In the genomic region with DNA sequence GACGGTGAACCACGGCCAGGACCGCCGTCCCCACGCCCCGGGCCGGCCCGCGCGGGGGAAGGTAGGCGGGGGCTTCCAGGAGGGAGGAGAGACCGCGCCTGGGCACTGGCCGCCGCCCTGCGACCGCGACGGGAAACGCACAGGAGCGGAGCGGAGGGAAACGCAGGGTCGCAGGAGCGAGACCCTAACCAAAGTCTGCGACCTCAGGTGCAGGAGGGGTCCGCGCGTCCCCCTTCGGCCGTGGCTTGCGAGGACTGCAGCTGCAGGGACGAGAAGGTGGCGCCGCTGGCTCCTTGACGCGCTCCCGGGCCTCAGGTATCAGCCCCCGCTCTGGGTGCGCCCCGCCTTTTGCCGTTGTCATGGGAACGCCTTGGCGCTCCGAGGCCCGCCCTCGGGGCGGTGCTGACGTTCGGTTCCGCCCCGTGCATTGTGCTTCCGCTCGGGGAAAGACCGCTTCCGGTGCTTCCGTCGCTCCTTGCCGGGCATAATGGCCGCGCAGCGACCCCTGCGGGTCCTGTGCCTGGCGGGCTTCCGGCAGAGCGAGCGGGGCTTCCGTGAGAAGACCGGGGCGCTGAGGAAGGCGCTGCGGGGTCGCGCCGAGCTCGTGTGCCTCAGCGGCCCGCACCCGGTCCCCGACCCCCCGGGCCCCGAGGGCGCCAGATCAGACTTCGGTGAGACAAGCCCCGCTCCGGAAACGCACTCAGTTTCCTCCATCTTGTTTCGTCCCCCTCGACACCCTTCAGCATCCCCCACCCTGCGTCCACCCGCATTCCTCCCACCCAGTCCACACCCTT, we compare ENCODE assay signal across 2 cellular contexts.
TF ChIP-seq lines count a peak whose summit lies in the region.

A gene (plus strand): TSS at position 462 of the 794 bp plus-strand sequence. CDS start 26 bp downstream, at position 488.

TF ChIP-seq in HEK293, 187 proteins besides CTCF, POLR2A, EP300 and RAD21 (continued from another document and continues in another):
- TF ChIP-seq ZNF785 (tag by site-specific recombination; IDR thresholded peaks at IDR 0.05) (no peak), SP7 (tag by site-specific recombination; IDR thresholded peaks at IDR 0.05) (peak; percentile 74), ZFHX2 (tag by site-specific recombination; conservative IDR thresholded peaks at IDR 0.05) (peak; percentile 74), ZNF16 (tag by site-specific recombination; IDR thresholded peaks at IDR 0.05; ENCODE audit: low read depth) (no peak), ZNF501 (tag by site-specific recombination; IDR thresholded peaks at IDR 0.05) (peak; percentile 84), ZFP41 (tag by site-specific recombination; IDR thresholded peaks at IDR 0.05; ENCODE audit: borderline replicate concordance) (no peak), ZNF768 (tag by site-specific recombination; IDR thresholded peaks at IDR 0.05) (no peak; the same call in 1 of the 2 replicates), OSR2 (tag by site-specific recombination; IDR thresholded peaks at IDR 0.05) (0 out of 2 replicates have a peak, but pooled peaks have one; percentile 20), ZNF391 (tag by site-specific recombination; IDR thresholded peaks at IDR 0.05; ENCODE audit: borderline replicate concordance, low read depth) (peak; percentile 42; the same call in 1 of the 2 replicates), ZNF549 (tag by site-specific recombination; IDR thresholded peaks at IDR 0.05) (no peak), ZEB2 (tag by site-specific recombination; IDR thresholded peaks at IDR 0.05) (peak; percentile 88), ZBTB7A (tag by site-specific recombination; IDR thresholded peaks at IDR 0.05; ENCODE audit: low read depth) (peak; percentile 95), ZNF24 (tag by site-specific recombination; IDR thresholded peaks at IDR 0.05) (no peak; the same call in 1 of the 2 replicates), EGR2 (tag by site-specific recombination; IDR thresholded peaks at IDR 0.05; ENCODE audit: low read depth) (peak; percentile 68), ZBTB20 (tag by site-specific recombination; IDR thresholded peaks at IDR 0.05) (peak; percentile 89), ZNF335 (tag by site-specific recombination; conservative IDR thresholded peaks at IDR 0.05) (peak; percentile 76), KLF7 (tag by site-specific recombination; IDR thresholded peaks at IDR 0.05; ENCODE audit: borderline replicate concordance) (peak; percentile 57; the same call in 1 of the 2 replicates), ZXDB (tag by site-specific recombination; IDR thresholded peaks at IDR 0.05) (peak; percentile 84)
- TF ChIP-seq, protein P1, sequence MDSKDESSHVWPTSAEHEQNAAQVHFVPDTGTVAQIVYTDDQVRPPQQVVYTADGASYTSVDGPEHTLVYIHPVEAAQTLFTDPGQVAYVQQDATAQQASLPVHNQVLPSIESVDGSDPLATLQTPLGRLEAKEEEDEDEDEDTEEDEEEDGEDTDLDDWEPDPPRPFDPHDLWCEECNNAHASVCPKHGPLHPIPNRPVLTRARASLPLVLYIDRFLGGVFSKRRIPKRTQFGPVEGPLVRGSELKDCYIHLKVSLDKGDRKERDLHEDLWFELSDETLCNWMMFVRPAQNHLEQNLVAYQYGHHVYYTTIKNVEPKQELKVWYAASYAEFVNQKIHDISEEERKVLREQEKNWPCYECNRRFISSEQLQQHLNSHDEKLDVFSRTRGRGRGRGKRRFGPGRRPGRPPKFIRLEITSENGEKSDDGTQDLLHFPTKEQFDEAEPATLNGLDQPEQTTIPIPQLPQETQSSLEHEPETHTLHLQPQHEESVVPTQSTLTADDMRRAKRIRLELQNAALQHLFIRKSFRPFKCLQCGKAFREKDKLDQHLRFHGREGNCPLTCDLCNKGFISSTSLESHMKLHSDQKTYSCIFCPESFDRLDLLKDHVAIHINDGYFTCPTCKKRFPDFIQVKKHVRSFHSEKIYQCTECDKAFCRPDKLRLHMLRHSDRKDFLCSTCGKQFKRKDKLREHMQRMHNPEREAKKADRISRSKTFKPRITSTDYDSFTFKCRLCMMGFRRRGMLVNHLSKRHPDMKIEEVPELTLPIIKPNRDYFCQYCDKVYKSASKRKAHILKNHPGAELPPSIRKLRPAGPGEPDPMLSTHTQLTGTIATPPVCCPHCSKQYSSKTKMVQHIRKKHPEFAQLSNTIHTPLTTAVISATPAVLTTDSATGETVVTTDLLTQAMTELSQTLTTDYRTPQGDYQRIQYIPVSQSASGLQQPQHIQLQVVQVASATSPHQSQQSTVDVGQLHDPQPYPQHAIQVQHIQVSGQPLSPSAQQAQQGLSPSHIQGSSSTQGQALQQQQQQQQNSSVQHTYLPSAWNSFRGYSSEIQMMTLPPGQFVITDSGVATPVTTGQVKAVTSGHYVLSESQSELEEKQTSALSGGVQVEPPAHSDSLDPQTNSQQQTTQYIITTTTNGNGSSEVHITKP (tag by site-specific recombination; IDR thresholded peaks at IDR 0.05), result peak; percentile 11; the same call in 1 of the 2 replicates
- TF ChIP-seq, protein P2, sequence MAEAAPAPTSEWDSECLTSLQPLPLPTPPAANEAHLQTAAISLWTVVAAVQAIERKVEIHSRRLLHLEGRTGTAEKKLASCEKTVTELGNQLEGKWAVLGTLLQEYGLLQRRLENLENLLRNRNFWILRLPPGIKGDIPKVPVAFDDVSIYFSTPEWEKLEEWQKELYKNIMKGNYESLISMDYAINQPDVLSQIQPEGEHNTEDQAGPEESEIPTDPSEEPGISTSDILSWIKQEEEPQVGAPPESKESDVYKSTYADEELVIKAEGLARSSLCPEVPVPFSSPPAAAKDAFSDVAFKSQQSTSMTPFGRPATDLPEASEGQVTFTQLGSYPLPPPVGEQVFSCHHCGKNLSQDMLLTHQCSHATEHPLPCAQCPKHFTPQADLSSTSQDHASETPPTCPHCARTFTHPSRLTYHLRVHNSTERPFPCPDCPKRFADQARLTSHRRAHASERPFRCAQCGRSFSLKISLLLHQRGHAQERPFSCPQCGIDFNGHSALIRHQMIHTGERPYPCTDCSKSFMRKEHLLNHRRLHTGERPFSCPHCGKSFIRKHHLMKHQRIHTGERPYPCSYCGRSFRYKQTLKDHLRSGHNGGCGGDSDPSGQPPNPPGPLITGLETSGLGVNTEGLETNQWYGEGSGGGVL (tag by site-specific recombination; IDR thresholded peaks at IDR 0.05), result peak; percentile 60; the same call in 1 of the 2 replicates
- TF ChIP-seq, protein P3, sequence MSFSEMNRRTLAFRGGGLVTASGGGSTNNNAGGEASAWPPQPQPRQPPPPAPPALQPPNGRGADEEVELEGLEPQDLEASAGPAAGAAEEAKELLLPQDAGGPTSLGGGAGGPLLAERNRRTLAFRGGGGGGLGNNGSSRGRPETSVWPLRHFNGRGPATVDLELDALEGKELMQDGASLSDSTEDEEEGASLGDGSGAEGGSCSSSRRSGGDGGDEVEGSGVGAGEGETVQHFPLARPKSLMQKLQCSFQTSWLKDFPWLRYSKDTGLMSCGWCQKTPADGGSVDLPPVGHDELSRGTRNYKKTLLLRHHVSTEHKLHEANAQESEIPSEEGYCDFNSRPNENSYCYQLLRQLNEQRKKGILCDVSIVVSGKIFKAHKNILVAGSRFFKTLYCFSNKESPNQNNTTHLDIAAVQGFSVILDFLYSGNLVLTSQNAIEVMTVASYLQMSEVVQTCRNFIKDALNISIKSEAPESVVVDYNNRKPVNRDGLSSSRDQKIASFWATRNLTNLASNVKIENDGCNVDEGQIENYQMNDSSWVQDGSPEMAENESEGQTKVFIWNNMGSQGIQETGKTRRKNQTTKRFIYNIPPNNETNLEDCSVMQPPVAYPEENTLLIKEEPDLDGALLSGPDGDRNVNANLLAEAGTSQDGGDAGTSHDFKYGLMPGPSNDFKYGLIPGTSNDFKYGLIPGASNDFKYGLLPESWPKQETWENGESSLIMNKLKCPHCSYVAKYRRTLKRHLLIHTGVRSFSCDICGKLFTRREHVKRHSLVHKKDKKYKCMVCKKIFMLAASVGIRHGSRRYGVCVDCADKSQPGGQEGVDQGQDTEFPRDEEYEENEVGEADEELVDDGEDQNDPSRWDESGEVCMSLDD (tag by site-specific recombination; IDR thresholded peaks at IDR 0.05), result peak; percentile 59

TF ChIP-seq in SK-N-SH, 30 proteins besides CTCF, POLR2A, EP300 and RAD21 (continued from another document and continues in another):
- TF ChIP-seq, protein P4, sequence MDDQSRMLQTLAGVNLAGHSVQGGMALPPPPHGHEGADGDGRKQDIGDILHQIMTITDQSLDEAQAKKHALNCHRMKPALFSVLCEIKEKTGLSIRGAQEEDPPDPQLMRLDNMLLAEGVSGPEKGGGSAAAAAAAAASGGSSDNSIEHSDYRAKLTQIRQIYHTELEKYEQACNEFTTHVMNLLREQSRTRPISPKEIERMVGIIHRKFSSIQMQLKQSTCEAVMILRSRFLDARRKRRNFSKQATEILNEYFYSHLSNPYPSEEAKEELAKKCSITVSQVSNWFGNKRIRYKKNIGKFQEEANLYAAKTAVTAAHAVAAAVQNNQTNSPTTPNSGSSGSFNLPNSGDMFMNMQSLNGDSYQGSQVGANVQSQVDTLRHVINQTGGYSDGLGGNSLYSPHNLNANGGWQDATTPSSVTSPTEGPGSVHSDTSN (IDR thresholded peaks at IDR 0.05), result peak; percentile 29; the same call in 1 of the 2 replicates
- TF ChIP-seq RFX5 (IDR thresholded peaks at IDR 0.05; ENCODE audit: low read length) (no peak), RCOR1 (IDR thresholded peaks at IDR 0.05; ENCODE audit: low read length) (no peak), FOXM1 (IDR thresholded peaks at IDR 0.05; ENCODE audit: low read depth) (no peak), JUND (IDR thresholded peaks at IDR 0.05) (no peak), NFIC (IDR thresholded peaks at IDR 0.05; ENCODE audit: borderline replicate concordance) (no peak), TCF12 (IDR thresholded peaks at IDR 0.05) (no peak), YY1 (IDR thresholded peaks at IDR 0.05; ENCODE audit: low read depth) (peak; percentile 95), SMC3 (IDR thresholded peaks at IDR 0.05; ENCODE audit: low read depth, low read length) (peak; percentile 29; the same call in 1 of the 2 replicates), TEAD4 (IDR thresholded peaks at IDR 0.05; ENCODE audit: borderline replicate concordance, insufficient read depth) (no peak), CHD2 (IDR thresholded peaks at IDR 0.05; ENCODE audit: low read length, partially characterized antibody) (peak; percentile 73), ELF1 (IDR thresholded peaks at IDR 0.05) (peak; percentile 81), POLR2AphosphoS5 (IDR thresholded peaks at IDR 0.05; ENCODE audit: low read depth, low read length) (peak; percentile 86), GATA2 (CRISPR knock-in tag; IDR thresholded peaks at IDR 0.05) (no peak), FOSL2 (IDR thresholded peaks at IDR 0.05; ENCODE audit: borderline replicate concordance, low read depth) (no peak), MEF2A (IDR thresholded peaks at IDR 0.05; ENCODE audit: borderline replicate concordance, low read depth) (no peak), MXI1 (IDR thresholded peaks at IDR 0.05; ENCODE audit: low read depth, low read length) (no peak; the same call in none of the 2 replicates)
- TF ChIP-seq, protein P5, sequence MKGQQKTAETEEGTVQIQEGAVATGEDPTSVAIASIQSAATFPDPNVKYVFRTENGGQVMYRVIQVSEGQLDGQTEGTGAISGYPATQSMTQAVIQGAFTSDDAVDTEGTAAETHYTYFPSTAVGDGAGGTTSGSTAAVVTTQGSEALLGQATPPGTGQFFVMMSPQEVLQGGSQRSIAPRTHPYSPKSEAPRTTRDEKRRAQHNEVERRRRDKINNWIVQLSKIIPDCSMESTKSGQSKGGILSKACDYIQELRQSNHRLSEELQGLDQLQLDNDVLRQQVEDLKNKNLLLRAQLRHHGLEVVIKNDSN (IDR thresholded peaks at IDR 0.05; ENCODE audit: borderline replicate concordance, low read depth), result no peak
- TF ChIP-seq, protein P6, sequence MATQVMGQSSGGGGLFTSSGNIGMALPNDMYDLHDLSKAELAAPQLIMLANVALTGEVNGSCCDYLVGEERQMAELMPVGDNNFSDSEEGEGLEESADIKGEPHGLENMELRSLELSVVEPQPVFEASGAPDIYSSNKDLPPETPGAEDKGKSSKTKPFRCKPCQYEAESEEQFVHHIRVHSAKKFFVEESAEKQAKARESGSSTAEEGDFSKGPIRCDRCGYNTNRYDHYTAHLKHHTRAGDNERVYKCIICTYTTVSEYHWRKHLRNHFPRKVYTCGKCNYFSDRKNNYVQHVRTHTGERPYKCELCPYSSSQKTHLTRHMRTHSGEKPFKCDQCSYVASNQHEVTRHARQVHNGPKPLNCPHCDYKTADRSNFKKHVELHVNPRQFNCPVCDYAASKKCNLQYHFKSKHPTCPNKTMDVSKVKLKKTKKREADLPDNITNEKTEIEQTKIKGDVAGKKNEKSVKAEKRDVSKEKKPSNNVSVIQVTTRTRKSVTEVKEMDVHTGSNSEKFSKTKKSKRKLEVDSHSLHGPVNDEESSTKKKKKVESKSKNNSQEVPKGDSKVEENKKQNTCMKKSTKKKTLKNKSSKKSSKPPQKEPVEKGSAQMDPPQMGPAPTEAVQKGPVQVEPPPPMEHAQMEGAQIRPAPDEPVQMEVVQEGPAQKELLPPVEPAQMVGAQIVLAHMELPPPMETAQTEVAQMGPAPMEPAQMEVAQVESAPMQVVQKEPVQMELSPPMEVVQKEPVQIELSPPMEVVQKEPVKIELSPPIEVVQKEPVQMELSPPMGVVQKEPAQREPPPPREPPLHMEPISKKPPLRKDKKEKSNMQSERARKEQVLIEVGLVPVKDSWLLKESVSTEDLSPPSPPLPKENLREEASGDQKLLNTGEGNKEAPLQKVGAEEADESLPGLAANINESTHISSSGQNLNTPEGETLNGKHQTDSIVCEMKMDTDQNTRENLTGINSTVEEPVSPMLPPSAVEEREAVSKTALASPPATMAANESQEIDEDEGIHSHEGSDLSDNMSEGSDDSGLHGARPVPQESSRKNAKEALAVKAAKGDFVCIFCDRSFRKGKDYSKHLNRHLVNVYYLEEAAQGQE (IDR thresholded peaks at IDR 0.05; ENCODE audit: low read depth, low read length), result peak; percentile 58; the same call in 1 of the 2 replicates
- TF ChIP-seq, protein P7, sequence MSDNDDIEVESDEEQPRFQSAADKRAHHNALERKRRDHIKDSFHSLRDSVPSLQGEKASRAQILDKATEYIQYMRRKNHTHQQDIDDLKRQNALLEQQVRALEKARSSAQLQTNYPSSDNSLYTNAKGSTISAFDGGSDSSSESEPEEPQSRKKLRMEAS (IDR thresholded peaks at IDR 0.05; ENCODE audit: low read depth), result peak; percentile 68; the same call in 1 of the 2 replicates
- TF ChIP-seq, protein P8, sequence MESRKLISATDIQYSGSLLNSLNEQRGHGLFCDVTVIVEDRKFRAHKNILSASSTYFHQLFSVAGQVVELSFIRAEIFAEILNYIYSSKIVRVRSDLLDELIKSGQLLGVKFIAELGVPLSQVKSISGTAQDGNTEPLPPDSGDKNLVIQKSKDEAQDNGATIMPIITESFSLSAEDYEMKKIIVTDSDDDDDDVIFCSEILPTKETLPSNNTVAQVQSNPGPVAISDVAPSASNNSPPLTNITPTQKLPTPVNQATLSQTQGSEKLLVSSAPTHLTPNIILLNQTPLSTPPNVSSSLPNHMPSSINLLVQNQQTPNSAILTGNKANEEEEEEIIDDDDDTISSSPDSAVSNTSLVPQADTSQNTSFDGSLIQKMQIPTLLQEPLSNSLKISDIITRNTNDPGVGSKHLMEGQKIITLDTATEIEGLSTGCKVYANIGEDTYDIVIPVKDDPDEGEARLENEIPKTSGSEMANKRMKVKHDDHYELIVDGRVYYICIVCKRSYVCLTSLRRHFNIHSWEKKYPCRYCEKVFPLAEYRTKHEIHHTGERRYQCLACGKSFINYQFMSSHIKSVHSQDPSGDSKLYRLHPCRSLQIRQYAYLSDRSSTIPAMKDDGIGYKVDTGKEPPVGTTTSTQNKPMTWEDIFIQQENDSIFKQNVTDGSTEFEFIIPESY (IDR thresholded peaks at IDR 0.05; ENCODE audit: borderline replicate concordance, low read depth), result 0 out of 2 replicates have a peak, but pooled peaks have one; percentile 27
- TF ChIP-seq, protein P9, sequence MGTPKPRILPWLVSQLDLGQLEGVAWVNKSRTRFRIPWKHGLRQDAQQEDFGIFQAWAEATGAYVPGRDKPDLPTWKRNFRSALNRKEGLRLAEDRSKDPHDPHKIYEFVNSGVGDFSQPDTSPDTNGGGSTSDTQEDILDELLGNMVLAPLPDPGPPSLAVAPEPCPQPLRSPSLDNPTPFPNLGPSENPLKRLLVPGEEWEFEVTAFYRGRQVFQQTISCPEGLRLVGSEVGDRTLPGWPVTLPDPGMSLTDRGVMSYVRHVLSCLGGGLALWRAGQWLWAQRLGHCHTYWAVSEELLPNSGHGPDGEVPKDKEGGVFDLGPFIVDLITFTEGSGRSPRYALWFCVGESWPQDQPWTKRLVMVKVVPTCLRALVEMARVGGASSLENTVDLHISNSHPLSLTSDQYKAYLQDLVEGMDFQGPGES (IDR thresholded peaks at IDR 0.05; ENCODE audit: low read depth, low read length), result no peak
